In the genomic region with DNA sequence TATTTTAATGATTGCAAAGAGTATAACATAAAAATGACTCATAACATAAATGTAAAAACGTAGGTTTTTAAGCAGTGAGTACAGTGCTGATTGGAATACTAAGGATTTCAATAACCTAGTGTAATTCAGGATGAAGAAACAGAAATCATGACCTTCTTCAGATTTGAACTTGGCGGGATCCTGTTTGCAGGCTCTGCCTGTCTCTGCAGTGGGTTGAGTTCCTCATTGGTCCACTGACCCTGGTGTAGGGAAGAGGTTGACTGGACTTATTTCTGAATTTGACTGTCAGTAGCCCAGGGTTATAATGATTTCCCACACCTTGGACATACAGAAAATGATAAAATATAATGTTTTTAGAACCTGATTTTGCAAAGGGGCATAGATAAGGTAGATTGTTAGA, we compare ENCODE assay signal across 1 cellular context.
TF ChIP-seq lines count a peak whose summit lies in the region.

No MANE protein-coding gene starts in this region.

TF ChIP-seq in HepG2, 621 proteins besides CTCF, POLR2A, EP300 and RAD21:
- TF ChIP-seq PRPF4 (IDR thresholded peaks at IDR 0.05; ENCODE audit: low read depth, low read length, poor library complexity, severe bottlenecking) (no peak), TERF1 (CRISPR knock-in tag; IDR thresholded peaks at IDR 0.05) (no peak), RNF2 (conservative IDR thresholded peaks at IDR 0.05; ENCODE audit: low read depth) (no peak), HNRNPH1 (optimal IDR thresholded peaks at IDR 0.05; ENCODE audit: low read depth, low read length) (no peak), RBM22 (optimal IDR thresholded peaks at IDR 0.05; ENCODE audit: low read length) (peak; percentile 99), PAXIP1 (CRISPR knock-in tag; conservative IDR thresholded peaks at IDR 0.05) (no peak), DR1 (CRISPR knock-in tag; IDR thresholded peaks at IDR 0.05) (no peak)
